In the genomic region with DNA sequence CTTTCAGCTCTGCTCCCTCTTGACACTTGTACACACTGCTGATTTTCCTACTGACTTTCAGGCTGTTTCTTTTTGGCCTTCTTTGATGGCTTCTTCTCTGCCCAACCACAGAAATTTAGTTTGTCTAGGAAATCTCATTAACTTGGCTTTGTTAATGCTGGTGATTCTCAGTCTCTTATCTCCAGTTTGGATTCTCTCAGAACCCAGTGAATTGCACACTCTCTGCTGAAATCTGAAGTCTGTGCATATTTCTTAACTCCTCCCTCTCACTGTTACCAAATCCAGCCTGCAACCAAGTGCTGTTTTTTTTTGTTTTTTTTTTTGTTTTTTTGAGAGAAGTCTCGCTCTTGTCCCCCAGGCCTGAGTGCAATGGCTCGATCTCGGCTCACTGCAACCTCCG, we compare ENCODE assay signal across 11 cellular contexts.
DNase-seq lines count a peak whose midpoint lies in the region; ATAC-seq and TF ChIP-seq lines count a peak whose summit lies in the region.
"Had no signal": no experiment of that assay in that cellular context is flagged by ENCODE, and none has a peak within 500 bp of the region (broad histone marks: within the 10 kb centered on the region; RNA-seq: fewer than 3 reads in every experiment).

No MANE protein-coding gene starts in this region.

- H2AFZ ChIP-seq in OCI-LY7 (ENCODE audit: low read length), result no peak overlapping the region
- H2AFZ ChIP-seq: GM23338 had no signal

- TF ChIP-seq POLR2A in tibial nerve (IDR thresholded peaks at IDR 0.05), result no peak

- H3K4me3 Mint-ChIP-seq in CD4-positive, alpha-beta memory T cell, result peak overlapping the region; percentile 66 to 82 (median 75)
- H3K4me3 Mint-ChIP-seq: GM23338 had no signal

- peaks cover 100% of the 10 kb centered on the region for H3K4me1 ChIP-seq in CD4-positive, alpha-beta memory T cell (ENCODE audit: insufficient read depth, low read length)
- H3K4me1 ChIP-seq in OCI-LY7 (ENCODE audit: insufficient read depth, low read length, poor library complexity, severe bottlenecking) (peaks cover 64% of the 10 kb centered on the region), neutrophil (ENCODE audit: control insufficient read depth in 1 of 2, insufficient read depth in 1 of 2, low read depth in 1 of 2, low read length in 1 of 2) (peaks cover 50 to 52% of the 10 kb centered on the region in 2 experiments), tibial nerve (peaks cover 0 to 61% (median 27%) of the 10 kb centered on the region in 4 donors)

- H4K20me1 ChIP-seq in OCI-LY7 (ENCODE audit: insufficient read depth, low read length), result no peaks in the 10 kb centered on the region

- peaks cover 79% of the 10 kb centered on the region for H3K79me2 ChIP-seq in OCI-LY7 (ENCODE audit: insufficient read depth, low read depth, low read length)

- peaks cover 7% of the 10 kb centered on the region for H3K36me3 ChIP-seq in CD4-positive, alpha-beta memory T cell (ENCODE audit: insufficient read depth, low read length)
- peaks cover 38% of the 10 kb centered on the region for H3K36me3 ChIP-seq in OCI-LY7 (ENCODE audit: insufficient read depth, low read length)
- peaks cover 11% of the 10 kb centered on the region for H3K36me3 ChIP-seq in neutrophil
- H3K36me3 ChIP-seq in tibial nerve, result peaks cover 0 to 7% (median 2%) of the 10 kb centered on the region in 3 donors

- H3K4me1 Mint-ChIP-seq in CD4-positive, alpha-beta memory T cell, result peaks cover 66 to 100% (median 88%) of the 10 kb centered on the region in 4 donors

- no TSS peak for BruUV-seq in OCI-LY7 (replicated peaks; lab: Mats Ljungman, UMichigan)

- intact Hi-C loops in CD4-positive, alpha-beta memory T cell (cut with micrococcal nuclease), result loop anchor here (2.0 kb wide), 1 partner anchor 14 kb away; no protein-coding TSS in a partner anchor
- intact Hi-C loops in OCI-LY7 (cut with micrococcal nuclease; ENCODE audit: unreplicated experiment), result loop anchor here (10.0 kb wide), 1 partner anchor 506 kb away; no protein-coding TSS in a partner anchor
- intact Hi-C loops in dorsolateral prefrontal cortex (cut with DNase I), result loop anchor here (10.0 kb wide), 2 partner anchors 106 to 216 kb away; a partner anchor contains a TSS
- intact Hi-C loops in posterior vena cava (cut with DNase I), result no loop called here

- H3K27ac ChIP-seq in CD4-positive, alpha-beta memory T cell (ENCODE audit: low read depth, low read length), result peak overlapping the region; percentile 99
- H3K27ac ChIP-seq in OCI-LY7 (ENCODE audit: low read depth, low read length, poor library complexity, severe bottlenecking) (peak overlapping the region; percentile 87), dorsolateral prefrontal cortex (peak overlapping the region in 53 of 59 donors; percentile 4 to 95 (median 79)), neutrophil (peak overlapping the region; percentile 91), tibial nerve (peak overlapping the region in 2 of 4 donors; percentile 58 to 70)

- CTCF ChIA-PET in CD4-positive, alpha-beta memory T cell (lab: Charles Lee; ENCODE audit: partially characterized antibody), result interaction anchor here (1.3 to 4.3 kb wide), 22 partner anchors 12 to 510 kb away, joined by 3 to 68 read pairs (median 12); a partner anchor contains a TSS
- CTCF ChIA-PET in OCI-LY7 (lab: Charles Lee; ENCODE audit: unreplicated experiment), result interaction anchor here (1.4 kb wide), 1 partner anchor 216 kb away, joined by 9 read pairs; a partner anchor contains a TSS

- H3K27me3 Mint-ChIP-seq in CD4-positive, alpha-beta memory T cell, result no peaks in the 10 kb centered on the region

- peak overlapping the region; percentile 96 to 99 (median 98) for H3K27ac Mint-ChIP-seq in CD4-positive, alpha-beta memory T cell
- H3K27ac Mint-ChIP-seq: GM23338 had no signal

- H3K9me3 ChIP-seq in CD4-positive, alpha-beta memory T cell (ENCODE audit: control insufficient read depth in 1 of 2, low read length in 2 of 2), result no peaks in the 10 kb centered on the region
- H3K9me3 ChIP-seq in OCI-LY7 (ENCODE audit: low read length) (no peaks in the 10 kb centered on the region), neutrophil (no peaks in the 10 kb centered on the region), tibial nerve (no peaks in the 10 kb centered on the region)

- H3K9me2 ChIP-seq in OCI-LY7 (ENCODE audit: insufficient read depth, low read length), result no peaks in the 10 kb centered on the region

- WGBS in tibial nerve, 2 donors, result 80 to 93% methylated on average over 4 of the region's 4 CpGs

- TF ChIP-seq CTCF in OCI-LY7 (conservative IDR thresholded peaks at IDR 0.05; ENCODE audit: low read length), result no peak
- no peak for TF ChIP-seq CTCF in dorsolateral prefrontal cortex (IDR thresholded peaks at IDR 0.05 in 54 of 56, conservative IDR thresholded peaks at IDR 0.05 in 2 of 56; ENCODE audit: low read depth in 1 of 56, partially characterized antibody in 56 of 56)
- TF ChIP-seq CTCF in neutrophil (IDR thresholded peaks at IDR 0.05), result no peak
- no peak for TF ChIP-seq CTCF in tibial nerve (IDR thresholded peaks at IDR 0.05)

- DNase-seq in CD4-positive, alpha-beta memory T cell, result peak in 1 of 5 donors; percentile 29
- DNase-seq in OCI-LY7 (ENCODE audit: low spot score) (no peak), dorsolateral prefrontal cortex (no peak), tibial nerve (ENCODE audit: low spot score in 2 of 2) (no peak), posterior vena cava (ENCODE audit: low spot score) (no peak)
- DNase-seq: effector CD4-positive, alpha-beta T cell; NCI-H1092 had no signal

- H3K4me2 ChIP-seq in OCI-LY7 (ENCODE audit: low read length), result peak overlapping the region; percentile 46
- H3K4me2 ChIP-seq: GM23338 had no signal

- no peak for TF ChIP-seq EP300 in tibial nerve (IDR thresholded peaks at IDR 0.05)

- ATAC-seq in GM18873 (IDR thresholded peaks at IDR 0.05; ENCODE audit: low FRiP score, unreplicated experiment) (no peak), HG02763 (IDR thresholded peaks at IDR 0.05; ENCODE audit: unreplicated experiment) (no peak)
- ATAC-seq: GM23338 had no signal

- POLR2A ChIA-PET in CD4-positive, alpha-beta memory T cell (lab: Charles Lee; ENCODE audit: partially characterized antibody), result interaction anchor here (0.9 to 18.6 kb wide), 14 partner anchors 12 to 220 kb away, joined by 3 to 552 read pairs (median 15); a partner anchor contains a TSS
- POLR2A ChIA-PET in OCI-LY7 (lab: Charles Lee), result interaction anchor here (0.7 to 2.3 kb wide), 8 partner anchors 8 to 510 kb away, joined by 3 to 18 read pairs (median 6); a partner anchor contains a TSS

- no peaks in the 10 kb centered on the region for H3K9me3 Mint-ChIP-seq in CD4-positive, alpha-beta memory T cell
- H3K9me3 Mint-ChIP-seq: GM23338 had no signal

- H3K4me3 ChIP-seq in CD4-positive, alpha-beta memory T cell (ENCODE audit: low read length in 2 of 2), result no peak overlapping the region
- H3K4me3 ChIP-seq in OCI-LY7 (ENCODE audit: low read depth, low read length, poor library complexity, severe bottlenecking) (no peak overlapping the region), dorsolateral prefrontal cortex (no peak overlapping the region), neutrophil (ENCODE audit: low read depth in 1 of 2, low read length in 1 of 2) (peak overlapping the region; percentile 26 to 39), tibial nerve (no peak overlapping the region)
- H3K4me3 ChIP-seq: GM23338 had no signal

- no peaks in the 10 kb centered on the region for H3K27me3 ChIP-seq in CD4-positive, alpha-beta memory T cell (ENCODE audit: insufficient read depth, low read length)
- no peaks in the 10 kb centered on the region for H3K27me3 ChIP-seq in dorsolateral prefrontal cortex
- no peaks in the 10 kb centered on the region for H3K27me3 ChIP-seq in neutrophil
- no peaks in the 10 kb centered on the region for H3K27me3 ChIP-seq in tibial nerve

- peaks cover 26 to 65% of the 10 kb centered on the region in 2 donors for H3K36me3 Mint-ChIP-seq in CD4-positive, alpha-beta memory T cell

Comparison
In these comparisons a context has a peak if more than half of its experiments do, and no peak if none do; other contexts are left out.
1. H3K4me3 ChIP-seq: peak in neutrophil (2 of 2); none in CD4-positive, alpha-beta memory T cell (0 of 2), OCI-LY7 (single experiment), dorsolateral prefrontal cortex (0 of 59) and tibial nerve (0 of 4).
2. intact Hi-C loops: an anchor here in CD4-positive, alpha-beta memory T cell (2.0 kb wide), OCI-LY7 (10.0 kb wide) and dorsolateral prefrontal cortex (10.0 kb wide); none called in posterior vena cava.